25 cellular contexts compared by ENCODE assay signal in the genomic region with DNA sequence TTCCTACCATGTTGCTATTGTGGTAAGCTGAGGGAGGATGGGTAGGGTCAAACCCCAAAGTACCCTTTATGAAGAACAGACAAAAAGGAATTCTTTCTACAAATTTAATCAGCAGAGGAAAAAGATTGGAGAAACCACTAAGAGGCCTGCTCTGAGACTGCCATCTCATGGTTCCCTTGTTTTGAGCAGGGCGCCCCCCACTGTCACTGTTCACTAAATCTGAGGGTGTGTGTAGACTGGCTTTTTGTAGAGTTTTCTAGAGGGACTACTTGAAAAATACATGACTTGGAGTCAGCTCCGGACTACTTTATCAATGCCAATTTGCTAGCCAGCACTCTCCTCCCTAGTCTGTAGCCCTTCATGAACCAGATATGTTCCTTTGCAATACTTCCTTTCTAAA.
"Had no signal": no experiment of that assay in that cellular context is flagged by ENCODE, and none has a peak within 500 bp of the region (broad histone marks: within the 10 kb centered on the region; RNA-seq: fewer than 3 reads in every experiment).

No MANE protein-coding gene starts in this region.

- H3K4me3 ChIP-seq: coronary artery, esophagus squamous epithelium, lower lobe of right lung, ovary, psoas muscle, sigmoid colon, thoracic aorta, tibial nerve, upper lobe of left lung had no signal

- H3K27me3 ChIP-seq: esophagus squamous epithelium, ovary, sigmoid colon, tibial nerve, upper lobe of left lung had no signal

- H3K36me3 ChIP-seq: esophagus squamous epithelium, lower lobe of right lung, ovary, sigmoid colon, thoracic aorta, tibial nerve, upper lobe of left lung had no signal

- ATAC-seq: left ventricle myocardium superior; lower lobe of right lung; naive thymus-derived CD8-positive, alpha-beta T cell; psoas muscle; right cardiac atrium; stimulated activated memory B cell treated with anti-CD40 and anti-IgM and Interleukin-4, amounts not matched to agents 10 μg/mL and 1 μg/mL and 100 μg/mL, for 72 hours; stimulated activated naive CD8-positive, alpha-beta T cell treated with anti-CD3 and anti-CD28 coated beads, Interleukin-15, Interleukin-2, amounts not matched to agents 100 U/mL and 50 U/mL, for 24 hours had no signal

- H3K4me3 Mint-ChIP-seq: naive thymus-derived CD8-positive, alpha-beta T cell; nephron progenitor cell; stimulated activated memory B cell treated with anti-CD40 and anti-IgM and Interleukin-4, amounts not matched to agents 10 μg/mL and 1 μg/mL and 100 μg/mL, for 72 hours had no signal

- H3K4me1 ChIP-seq: esophagus squamous epithelium, lower lobe of right lung, psoas muscle, sigmoid colon, tibial nerve, upper lobe of left lung had no signal

- H3K27ac Mint-ChIP-seq: naive thymus-derived CD8-positive, alpha-beta T cell; nephron progenitor cell; stimulated activated memory B cell treated with anti-CD40 and anti-IgM and Interleukin-4, amounts not matched to agents 10 μg/mL and 1 μg/mL and 100 μg/mL, for 72 hours had no signal

- H3K4me1 Mint-ChIP-seq: naive thymus-derived CD8-positive, alpha-beta T cell; nephron progenitor cell; stimulated activated memory B cell treated with anti-CD40 and anti-IgM and Interleukin-4, amounts not matched to agents 10 μg/mL and 1 μg/mL and 100 μg/mL, for 72 hours had no signal

- H3K9me3 Mint-ChIP-seq: naive thymus-derived CD8-positive, alpha-beta T cell; stimulated activated memory B cell treated with anti-CD40 and anti-IgM and Interleukin-4, amounts not matched to agents 10 μg/mL and 1 μg/mL and 100 μg/mL, for 72 hours had no signal

- H3K27me3 Mint-ChIP-seq: naive thymus-derived CD8-positive, alpha-beta T cell; stimulated activated memory B cell treated with anti-CD40 and anti-IgM and Interleukin-4, amounts not matched to agents 10 μg/mL and 1 μg/mL and 100 μg/mL, for 72 hours had no signal

- H3K36me3 Mint-ChIP-seq: naive thymus-derived CD8-positive, alpha-beta T cell; stimulated activated memory B cell treated with anti-CD40 and anti-IgM and Interleukin-4, amounts not matched to agents 10 μg/mL and 1 μg/mL and 100 μg/mL, for 72 hours had no signal

- H3K27ac ChIP-seq: coronary artery, esophagus squamous epithelium, lower lobe of right lung, ovary, psoas muscle, sigmoid colon, thoracic aorta, tibial nerve, upper lobe of left lung had no signal

- H3K9me3 ChIP-seq: esophagus squamous epithelium, lower lobe of right lung, ovary, sigmoid colon, thoracic aorta, tibial nerve, upper lobe of left lung had no signal

- DNase-seq: dermis blood vessel endothelial cell; effector memory CD4-positive, alpha-beta T cell; erythroblast; esophagus squamous epithelium; islet precursor cell; kidney glomerular epithelial cell; left ventricle myocardium superior; lower lobe of right lung; naive thymus-derived CD8-positive, alpha-beta T cell; nephron progenitor cell; occipital lobe; ovary; posterior cingulate gyrus; psoas muscle; right cardiac atrium; sigmoid colon; stimulated activated CD4-positive, alpha-beta T cell treated with anti-CD3 and anti-CD28 coated beads, Interleukin-2, amount 100 ng/mL, for 24 hours; stimulated activated CD4-positive, alpha-beta T cell treated with anti-CD3 and anti-CD28 coated beads, Interleukin-4, amount 100 ng/mL, for 24 hours; stimulated activated naive CD8-positive, alpha-beta T cell treated with anti-CD3 and anti-CD28 coated beads, Interleukin-15, Interleukin-2, amounts not matched to agents 100 U/mL and 50 U/mL, for 24 hours; substantia nigra; upper lobe of left lung had no signal
